9 cellular contexts compared by ENCODE assay signal in genomic region chr3:168620854-168621253, GRCh38.
DNase-seq lines count a peak whose midpoint lies in the region; ATAC-seq and TF ChIP-seq lines count a peak whose summit lies in the region.
"Had no signal": no experiment of that assay in that cellular context is flagged by ENCODE, and none has a peak within 500 bp of the region (broad histone marks: within the 10 kb centered on the region; RNA-seq: fewer than 3 reads in every experiment).

No MANE protein-coding gene starts in this region.

- CTCF ChIA-PET in PC-9 (lab: Charles Lee), result interaction anchor here (1.1 to 1.7 kb wide), 2 partner anchors 109 to 409 kb away, joined by 3 to 7 read pairs; no protein-coding TSS in a partner anchor

- H3F3A ChIP-seq in PC-9 (ENCODE audit: insufficient read depth, low read depth), result no peaks in the 10 kb centered on the region

- no peaks in the 10 kb centered on the region for H4K20me1 ChIP-seq in PC-9 (ENCODE audit: insufficient read depth)
- H4K20me1 ChIP-seq: BLaER1 treated with 17β-estradiol and CSF1 and Interleukin-3, amounts not matched to agents 10 nM and 100 nM had no signal

- POLR2A ChIA-PET in PC-9 (lab: Charles Lee; ENCODE audit: unreplicated experiment), result no interaction called here

- no peaks in the 10 kb centered on the region for H3K27me3 ChIP-seq in PC-9 (ENCODE audit: insufficient read depth, low read depth)
- peaks cover 0 to 8% (median 0%) of the 10 kb centered on the region in 7 donors for H3K27me3 ChIP-seq in heart right ventricle
- H3K27me3 ChIP-seq in upper lobe of right lung, result no peaks in the 10 kb centered on the region
- H3K27me3 ChIP-seq: BLaER1 treated with 17β-estradiol and CSF1 and Interleukin-3, amounts not matched to agents 10 nM and 100 nM had no signal

- ATAC-seq in HG03558 (IDR thresholded peaks at IDR 0.05; ENCODE audit: extremely low read depth, unreplicated experiment) (peak; percentile 47), heart right ventricle (peak in 2 of 8 donors; percentile 57 to 79), upper lobe of right lung (peak; percentile 71), HG02852 (IDR thresholded peaks at IDR 0.05; ENCODE audit: unreplicated experiment) (no peak)

- 70 to 71% methylated on average over 5 of the region's 5 CpGs for WGBS in heart right ventricle, 2 donors

- H3K4me3 ChIP-seq in PC-9 (no peak overlapping the region), heart right ventricle (no peak overlapping the region), upper lobe of right lung (no peak overlapping the region)
- H3K4me3 ChIP-seq: BLaER1 treated with 17β-estradiol and CSF1 and Interleukin-3, amounts not matched to agents 10 nM and 100 nM had no signal

- no peaks in the 10 kb centered on the region for H3K9me2 ChIP-seq in PC-9 (ENCODE audit: insufficient read depth)

- intact Hi-C loops in PC-9 (cut with micrococcal nuclease; ENCODE audit: unreplicated experiment), result loop anchor here (1.0 to 2.0 kb wide), 4 partner anchors 110 to 574 kb away; no protein-coding TSS in a partner anchor
- intact Hi-C loops in heart right ventricle (cut with DNase I), result loop anchor here in 3 of 10 donors (2.0 to 10.0 kb wide), 4 partner anchors 106 to 224 kb away; no protein-coding TSS in a partner anchor
- intact Hi-C loops in upper lobe of right lung (cut with DNase I), result no loop called here

- H3K9me3 ChIP-seq in PC-9 (ENCODE audit: insufficient read depth, low read depth) (no peaks in the 10 kb centered on the region), heart right ventricle (no peaks in the 10 kb centered on the region), upper lobe of right lung (no peaks in the 10 kb centered on the region)
- H3K9me3 ChIP-seq: BLaER1 treated with 17β-estradiol and CSF1 and Interleukin-3, amounts not matched to agents 10 nM and 100 nM had no signal

- no peaks in the 10 kb centered on the region for H3K79me2 ChIP-seq in PC-9 (ENCODE audit: low read depth)

- no peak overlapping the region for H2AFZ ChIP-seq in PC-9

- H3K27ac ChIP-seq in PC-9, result no peak overlapping the region
- no peak overlapping the region for H3K27ac ChIP-seq in heart right ventricle
- no peak overlapping the region for H3K27ac ChIP-seq in upper lobe of right lung
- H3K27ac ChIP-seq: BLaER1 treated with 17β-estradiol and CSF1 and Interleukin-3, amounts not matched to agents 10 nM and 100 nM had no signal

- BruUV-seq in PC-9 (replicated peaks; lab: Mats Ljungman, UMichigan), result no TSS peak

- DNase-seq in NCI-H524 (lab: John Stamatoyannopoulos, UW), result peak; percentile 48 to 67
- no peak for DNase-seq in NCI-H524 treated with DMSO at 0.1 percent for 48 hours (lab: John Stamatoyannopoulos, UW)
- peak in 1 of 2 experiments; percentile 18 for DNase-seq in PC-9
- no peak for DNase-seq in heart right ventricle
- no peak for DNase-seq in upper lobe of right lung
- no peak for DNase-seq in DMS114 treated with DMSO at 0.1 percent for 48 hours (lab: John Stamatoyannopoulos, UW; ENCODE audit: unreplicated experiment)

- H3K36me3 ChIP-seq in PC-9 (ENCODE audit: low read depth) (no peaks in the 10 kb centered on the region), heart right ventricle (no peaks in the 10 kb centered on the region), upper lobe of right lung (no peaks in the 10 kb centered on the region)
- H3K36me3 ChIP-seq: BLaER1 treated with 17β-estradiol and CSF1 and Interleukin-3, amounts not matched to agents 10 nM and 100 nM had no signal

- no peak overlapping the region for H3K4me2 ChIP-seq in PC-9

- no peaks in the 10 kb centered on the region for H3K4me1 ChIP-seq in PC-9 (replicated peaks; ENCODE audit: insufficient read depth)
- H3K4me1 ChIP-seq in heart right ventricle, result no peaks in the 10 kb centered on the region
- H3K4me1 ChIP-seq in upper lobe of right lung, result no peaks in the 10 kb centered on the region

- peak; percentile 68 for TF ChIP-seq CTCF in PC-9 (conservative IDR thresholded peaks at IDR 0.05)
- TF ChIP-seq CTCF in heart right ventricle (IDR thresholded peaks at IDR 0.05), result peak in 6 of 9 donors; percentile 39 to 51 (median 45)
- peak; percentile 10 for TF ChIP-seq CTCF in upper lobe of right lung (IDR thresholded peaks at IDR 0.05)

Comparison
In these comparisons a context has a peak if more than half of its experiments do, and no peak if none do; other contexts are left out.
1. DNase-seq: peak in NCI-H524 (2 of 2); none in NCI-H524 treated with DMSO at 0.1 percent for 48 hours (single experiment), heart right ventricle (0 of 2), upper lobe of right lung (single experiment) and DMS114 treated with DMSO at 0.1 percent for 48 hours (single experiment).
2. CTCF ChIP-seq: peak in every context shown above with its lines; median percentile 68 in PC-9; 45 in heart right ventricle; 10 in upper lobe of right lung.